9 cellular contexts compared by ENCODE assay signal in the genomic region with DNA sequence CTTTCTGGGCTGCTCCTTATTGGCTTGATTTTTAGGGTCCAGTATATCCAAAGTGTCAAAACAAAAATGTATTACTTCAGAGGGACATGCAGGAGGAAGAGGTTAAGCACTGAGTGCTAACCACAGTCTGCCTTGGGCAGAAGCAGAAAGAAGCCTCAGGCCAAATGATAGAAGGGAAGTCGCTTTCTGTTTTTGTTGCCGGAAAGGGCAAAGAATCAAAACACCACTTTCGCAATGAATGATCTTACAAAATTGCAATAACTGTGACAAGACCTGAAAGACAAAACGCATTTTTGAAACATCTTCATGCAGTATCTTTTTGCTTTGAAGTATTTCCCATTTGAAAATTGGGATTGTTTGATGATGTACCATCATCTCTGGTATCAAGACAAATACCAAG.
DNase-seq lines count a peak whose midpoint lies in the region; ATAC-seq lines count a peak whose summit lies in the region.
"Had no signal": no experiment of that assay in that cellular context is flagged by ENCODE, and none has a peak within 500 bp of the region (broad histone marks: within the 10 kb centered on the region; RNA-seq: fewer than 3 reads in every experiment).

No MANE protein-coding gene starts in this region.

- no peak overlapping the region for H3K4me3 ChIP-seq in muscle layer of duodenum (ENCODE audit: low read depth in 1 of 2, low read length in 2 of 2)

- peak overlapping the region; percentile 19 for H3K27ac ChIP-seq in muscle layer of duodenum (ENCODE audit: low read length)

- H3K4me1 ChIP-seq in muscle layer of duodenum (ENCODE audit: control insufficient read depth in 1 of 2, insufficient read depth in 2 of 2, low read length in 2 of 2), result peaks cover 5 to 7% of the 10 kb centered on the region in 2 donors

- H3K36me3 ChIP-seq in muscle layer of duodenum (ENCODE audit: control insufficient read depth in 1 of 2, insufficient read depth in 2 of 2, low read length in 2 of 2), result no peaks in the 10 kb centered on the region

- H3K9me3 ChIP-seq in muscle layer of duodenum (ENCODE audit: control insufficient read depth in 1 of 2, low read length in 2 of 2), result no peaks in the 10 kb centered on the region

- intact Hi-C loops in Right ventricle myocardium inferior (cut with DNase I), result no loop called here
- intact Hi-C loops in cardiac septum (cut with DNase I), result no loop called here

- ATAC-seq in Right ventricle myocardium inferior (peak; percentile 35), HG02973 (IDR thresholded peaks at IDR 0.05; ENCODE audit: unreplicated experiment) (peak; percentile 61)

- no peak for DNase-seq in Right ventricle myocardium inferior (ENCODE audit: missing footprints)
- DNase-seq in cardiac septum (ENCODE audit: low spot score), result no peak
- DNase-seq in SIG-M5 treated with dmso at 0.1 percent for 504 hours (lab: John Stamatoyannopoulos, UW; ENCODE audit: unreplicated experiment), result peak; percentile 85
- DNase-seq in DMS153 treated with DMSO at 0.1 percent for 48 hours (lab: John Stamatoyannopoulos, UW; ENCODE audit: unreplicated experiment), result no peak
- no peak for DNase-seq in NCI-H187 (lab: John Stamatoyannopoulos, UW)
- DNase-seq in anterior cingulate cortex (lab: John Stamatoyannopoulos, UW), result no peak
- DNase-seq: DND-41 had no signal

- no peaks in the 10 kb centered on the region for H3K27me3 ChIP-seq in muscle layer of duodenum (ENCODE audit: low read depth, low read length)
